26 cellular contexts compared by ENCODE assay signal in the genomic region with DNA sequence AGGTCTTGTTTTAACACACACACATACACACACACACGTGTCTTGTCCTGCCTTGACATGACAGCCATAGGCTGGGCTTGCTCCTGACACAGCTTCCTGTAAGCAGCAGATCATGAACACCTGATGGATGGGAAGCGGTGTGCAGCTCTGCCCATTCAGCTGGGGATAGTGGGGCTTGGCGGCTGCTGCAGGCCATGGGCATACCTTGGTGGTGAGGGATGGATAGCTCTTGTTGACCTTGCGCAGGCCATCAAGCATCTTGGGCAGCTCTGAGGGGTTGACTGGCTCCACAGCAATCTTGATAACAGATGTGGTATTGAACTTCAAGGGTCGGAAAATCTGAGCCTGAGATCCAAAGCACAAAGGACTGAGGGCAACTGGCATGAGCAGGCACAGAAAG. TPM values are rescaled to one million over a fixed set of nuclear protein-coding genes. Genes with fewer than 3 reads are reported as not detected.
"Had no signal": no experiment of that assay in that cellular context is flagged by ENCODE, and none has a peak within 500 bp of the region (broad histone marks: within the 10 kb centered on the region; RNA-seq: fewer than 3 reads in every experiment).

No MANE protein-coding gene starts in this region.

- H3K27me3 ChIP-seq: esophagus muscularis mucosa, gastrocnemius medialis, heart right ventricle, neutrophil, sigmoid colon, suprapubic skin, tibial artery, upper lobe of right lung had no signal

- H3K4me1 Mint-ChIP-seq: stimulated activated effector memory CD8-positive, alpha-beta T cell treated with anti-CD3 and anti-CD28 coated beads, Interleukin-12 subunit alpha, Interleukin-12 subunit beta, amount 100 ng/mL, for 72 hours had no signal

- H3K4me1 ChIP-seq: gastrocnemius medialis, suprapubic skin, tibial artery, upper lobe of right lung had no signal

- H3K27ac ChIP-seq: epithelial cell of prostate, esophagus muscularis mucosa, gastrocnemius medialis, heart right ventricle, neutrophil, sigmoid colon, skin epidermis, suprapubic skin, tibial artery, upper lobe of right lung had no signal

- H3K4me3 Mint-ChIP-seq: dendritic cell treated with granulocyte-macrophage colony-stimulating factor and Interleukin-4, amounts not matched to agents 40 ng/mL and 50 ng/mL, for 4 days; effector memory CD8-positive, alpha-beta T cell; naive B cell; stimulated activated effector memory CD8-positive, alpha-beta T cell treated with anti-CD3 and anti-CD28 coated beads, Interleukin-12 subunit alpha, Interleukin-12 subunit beta, amount 100 ng/mL, for 72 hours had no signal

- H3K9me3 ChIP-seq: esophagus muscularis mucosa, gastrocnemius medialis, heart right ventricle, neutrophil, sigmoid colon, suprapubic skin, tibial artery, upper lobe of right lung had no signal

- FAIRE-seq: islet of Langerhans had no signal

- DNase-seq: effector memory CD8-positive, alpha-beta T cell; gastrocnemius medialis; heart right ventricle; hypothalamus; kidney glomerular epithelial cell; mesendoderm; naive B cell; sigmoid colon; stimulated activated CD8-positive, alpha-beta memory T cell treated with anti-CD3 and anti-CD28 coated beads, Interleukin-4, amount 100 ng/mL, for 48 hours; stimulated activated naive CD8-positive, alpha-beta T cell treated with anti-CD3 and anti-CD28 coated beads, Interleukin-15, Interleukin-2, amounts not matched to agents 100 U/mL and 50 U/mL, for 24 hours; tibial artery; upper lobe of right lung had no signal

- ATAC-seq: effector memory CD8-positive, alpha-beta T cell; gastrocnemius medialis; heart right ventricle; stimulated activated effector memory CD8-positive, alpha-beta T cell treated with anti-CD3 and anti-CD28 coated beads, Interleukin-12 subunit alpha, Interleukin-12 subunit beta, amount 100 ng/mL, for 72 hours; stimulated activated naive CD8-positive, alpha-beta T cell treated with anti-CD3 and anti-CD28 coated beads, Interleukin-15, Interleukin-2, amounts not matched to agents 100 U/mL and 50 U/mL, for 24 hours; upper lobe of right lung had no signal

- H3K9me3 Mint-ChIP-seq: dendritic cell treated with granulocyte-macrophage colony-stimulating factor and Interleukin-4, amounts not matched to agents 40 ng/mL and 50 ng/mL, for 4 days; effector memory CD8-positive, alpha-beta T cell; naive B cell; stimulated activated effector memory CD8-positive, alpha-beta T cell treated with anti-CD3 and anti-CD28 coated beads, Interleukin-12 subunit alpha, Interleukin-12 subunit beta, amount 100 ng/mL, for 72 hours had no signal

- H3K27me3 Mint-ChIP-seq: dendritic cell treated with granulocyte-macrophage colony-stimulating factor and Interleukin-4, amounts not matched to agents 40 ng/mL and 50 ng/mL, for 4 days; effector memory CD8-positive, alpha-beta T cell; naive B cell had no signal

- H3K4me3 ChIP-seq: esophagus muscularis mucosa, gastrocnemius medialis, heart right ventricle, sigmoid colon, skin epidermis, suprapubic skin, tibial artery, upper lobe of right lung had no signal

- H3K27ac Mint-ChIP-seq: dendritic cell treated with granulocyte-macrophage colony-stimulating factor and Interleukin-4, amounts not matched to agents 40 ng/mL and 50 ng/mL, for 4 days; effector memory CD8-positive, alpha-beta T cell had no signal

RNA-seq across cellular contexts. Expression of a gene that starts 12.0 kb away (rescaled TPM):
- total RNA-seq: fibroblast of villous mesenchyme, liver, lung microvascular endothelial cell, osteocyte, pulmonary artery endothelial cell, suprapubic skin had no signal
- polyA plus RNA-seq: neural cell had no signal

RNA-seq across cellular contexts. Expression of a gene that starts 55.6 kb away (rescaled TPM):
- total RNA-seq: gastrocnemius medialis, lung microvascular endothelial cell, osteocyte, sigmoid colon, upper lobe of right lung had no signal
- polyA plus RNA-seq: neural cell had no signal
